Comparison of ENCODE assay signal across 8 cellular contexts in the genomic region with DNA sequence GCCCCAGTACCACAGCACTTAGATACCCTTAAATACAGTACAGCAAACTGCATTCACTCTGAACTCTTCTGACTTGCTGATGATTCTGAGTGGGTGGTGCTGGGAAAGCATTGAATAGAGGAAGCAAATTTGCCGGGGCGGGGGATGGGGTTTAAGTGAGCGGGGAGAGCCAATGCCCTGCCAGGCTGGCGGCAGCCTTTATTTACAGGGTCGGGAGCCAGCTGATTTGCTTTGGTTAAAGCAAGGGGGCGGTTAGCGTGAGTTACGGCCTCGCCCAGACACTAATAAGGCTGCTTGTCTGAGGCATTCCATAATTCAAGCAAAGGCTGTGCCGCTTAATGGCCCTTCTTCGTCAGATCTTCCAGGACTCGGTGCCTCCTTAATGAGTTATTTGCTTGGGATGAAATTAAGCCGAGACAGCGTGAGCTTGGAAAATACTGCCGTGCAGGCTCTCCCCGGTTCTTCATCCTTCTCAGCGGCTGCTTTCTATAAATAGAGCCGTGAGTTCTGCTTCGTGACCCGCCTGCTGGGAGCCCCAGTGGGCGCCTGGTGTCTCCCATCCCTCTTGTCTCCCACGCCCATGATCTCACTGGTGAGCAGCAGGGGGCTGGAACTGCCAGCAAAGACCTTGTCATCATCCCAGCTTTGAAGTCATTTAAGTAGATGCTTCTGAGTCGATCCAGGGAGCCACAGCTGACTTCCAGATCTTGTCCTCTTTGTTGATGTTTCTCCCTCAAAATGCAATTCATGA. TPM values are rescaled to one million over a fixed set of nuclear protein-coding genes. Genes with fewer than 3 reads are reported as not detected.
DNase-seq lines count a peak whose midpoint lies in the region; ATAC-seq and TF ChIP-seq lines count a peak whose summit lies in the region.

No MANE protein-coding gene starts in this region.

- H3K27ac ChIP-seq in lung (ENCODE audit: low read depth in 1 of 2, low read length in 1 of 2) (peak overlapping the region; percentile 26 to 73), stomach (peak overlapping the region in 4 of 5 donors; percentile 37 to 71 (median 56))

- no peaks in the 10 kb centered on the region for H3K9me3 Mint-ChIP-seq in activated CD8-positive, alpha-beta memory T cell treated with anti-CD3 and anti-CD28 coated beads, Interleukin-2, amount 10 ng/mL, durations not matched to agents 7 days and 5 days (ENCODE audit: low read depth)

- 9 to 23% methylated on average over 23 of the region's 23 CpGs for WGBS in lung, 2 donors
- 14 to 29% (median 18%) methylated on average over 23 of the region's 23 CpGs for WGBS in stomach, 5 donors

- H3K36me3 ChIP-seq in lung (ENCODE audit: control insufficient read depth in 2 of 2, insufficient read depth in 2 of 2, low read length in 2 of 2) = no peaks in the 10 kb centered on the region
- no peaks in the 10 kb centered on the region for H3K36me3 ChIP-seq in stomach

- H3K4me1 ChIP-seq in lung (ENCODE audit: control insufficient read depth in 2 of 2, insufficient read depth in 2 of 2, low read length in 2 of 2) = peaks cover 7% of the 10 kb centered on the region in 2 donors
- peaks cover 6 to 20% (median 18%) of the 10 kb centered on the region in 4 donors for H3K4me1 ChIP-seq in stomach

- intact Hi-C loops in stomach (cut with DNase I; ENCODE audit: low total_unique reads) = no loop called here

- CTCF ChIA-PET in activated CD8-positive, alpha-beta memory T cell treated with anti-CD3 and anti-CD28 coated beads, Interleukin-2, amount 10 ng/mL, durations not matched to agents 7 days and 5 days (lab: Charles Lee) = no interaction called here

- no peaks in the 10 kb centered on the region for H3K36me3 Mint-ChIP-seq in activated CD8-positive, alpha-beta memory T cell treated with anti-CD3 and anti-CD28 coated beads, Interleukin-2, amount 10 ng/mL, durations not matched to agents 7 days and 5 days

- no peaks in the 10 kb centered on the region for H3K4me1 Mint-ChIP-seq in activated CD8-positive, alpha-beta memory T cell treated with anti-CD3 and anti-CD28 coated beads, Interleukin-2, amount 10 ng/mL, durations not matched to agents 7 days and 5 days

- ATAC-seq in lung (ENCODE audit: insufficient read depth, low FRiP score) (peak; percentile 41), HG02798 (IDR thresholded peaks at IDR 0.05; ENCODE audit: poor library complexity, unreplicated experiment) (no peak)
- ATAC-seq in activated CD8-positive, alpha-beta memory T cell treated with anti-CD3 and anti-CD28 coated beads, Interleukin-2, amount 10 ng/mL, durations not matched to agents 7 days and 5 days = no peak

- H3K4me3 Mint-ChIP-seq in activated CD8-positive, alpha-beta memory T cell treated with anti-CD3 and anti-CD28 coated beads, Interleukin-2, amount 10 ng/mL, durations not matched to agents 7 days and 5 days = no peak overlapping the region

- H3K4me3 ChIP-seq in cardiac fibroblast (replicated peaks in 1 of 2; ENCODE audit: low read depth in 2 of 2, low read length in 2 of 2) (peak overlapping the region in 1 of 2 donors; percentile 14), lung (no peak overlapping the region), stomach (peak overlapping the region; percentile 19 to 33 (median 24))

- H3K27me3 ChIP-seq in lung (ENCODE audit: control insufficient read depth, insufficient read depth) = no peaks in the 10 kb centered on the region
- no peaks in the 10 kb centered on the region for H3K27me3 ChIP-seq in stomach

- H3K9me3 ChIP-seq in lung (ENCODE audit: control insufficient read depth in 2 of 2, insufficient read depth in 1 of 2, low read length in 1 of 2) (no peaks in the 10 kb centered on the region), stomach (no peaks in the 10 kb centered on the region)

- TF ChIP-seq EP300 in stomach (IDR thresholded peaks at IDR 0.05) = no peak

- no peak for TF ChIP-seq POLR2A in stomach (IDR thresholded peaks at IDR 0.05)

- peak; percentile 49 for DNase-seq in DMS79 (lab: John Stamatoyannopoulos, UW)
- DNase-seq in NCI-H1436 treated with DMSO at 0.1 percent for 48 hours (lab: John Stamatoyannopoulos, UW) = peak; percentile 69
- DNase-seq in cardiac fibroblast (ENCODE audit: low read depth in 2 of 2) = peak; percentile 19 to 37
- peak; percentile 52 for DNase-seq in lung (ENCODE audit: low spot score)
- peak; percentile 31 for DNase-seq in stomach
- no peak for DNase-seq in activated CD8-positive, alpha-beta memory T cell treated with anti-CD3 and anti-CD28 coated beads, Interleukin-2, amount 10 ng/mL, durations not matched to agents 7 days and 5 days
- no peak for DNase-seq in T-helper 9 cell

- H3K27ac Mint-ChIP-seq in activated CD8-positive, alpha-beta memory T cell treated with anti-CD3 and anti-CD28 coated beads, Interleukin-2, amount 10 ng/mL, durations not matched to agents 7 days and 5 days = no peak overlapping the region

- H3K27me3 Mint-ChIP-seq in activated CD8-positive, alpha-beta memory T cell treated with anti-CD3 and anti-CD28 coated beads, Interleukin-2, amount 10 ng/mL, durations not matched to agents 7 days and 5 days = no peaks in the 10 kb centered on the region

- TF ChIP-seq CTCF in cardiac fibroblast (IDR thresholded peaks at IDR 0.05; ENCODE audit: low read depth, low read length) (no peak), lung (IDR thresholded peaks at IDR 0.05; ENCODE audit: control extremely low read depth, extremely low read depth) (no peak), stomach (IDR thresholded peaks at IDR 0.05) (no peak)

RNA-seq across cellular contexts. Expression of a gene that starts 25.8 kb away (rescaled TPM):
- 1 to 10 TPM; 2.4 to 4.4 TPM for total RNA-seq in lung
- polyA plus RNA-seq in lung = under 1 TPM; 0.25 to 0.65 TPM
- total RNA-seq in stomach = 1 to 10 TPM in 2 of 5 donors, not detected in 3; 1.8 to 2.4 TPM
- polyA plus RNA-seq in stomach = under 1 TPM in 1 of 3 donors, not detected in 2; 0.05 TPM
- total RNA-seq in activated CD8-positive, alpha-beta memory T cell treated with anti-CD3 and anti-CD28 coated beads, Interleukin-2, amount 10 ng/mL, durations not matched to agents 7 days and 5 days = under 1 TPM in 1 of 2 experiments, not detected in 1; 0.28 TPM

Comparison
In these comparisons a context has a peak if more than half of its experiments do, and no peak if none do; other contexts are left out.
1. DNase-seq: peak in DMS79 (single experiment), NCI-H1436 treated with DMSO at 0.1 percent for 48 hours (single experiment), cardiac fibroblast (2 of 2), lung (single experiment) and stomach (single experiment); none in activated CD8-positive, alpha-beta memory T cell treated with anti-CD3 and anti-CD28 coated beads, Interleukin-2, amount 10 ng/mL, durations not matched to agents 7 days and 5 days (single experiment) and T-helper 9 cell (single experiment).